In the genomic region with DNA sequence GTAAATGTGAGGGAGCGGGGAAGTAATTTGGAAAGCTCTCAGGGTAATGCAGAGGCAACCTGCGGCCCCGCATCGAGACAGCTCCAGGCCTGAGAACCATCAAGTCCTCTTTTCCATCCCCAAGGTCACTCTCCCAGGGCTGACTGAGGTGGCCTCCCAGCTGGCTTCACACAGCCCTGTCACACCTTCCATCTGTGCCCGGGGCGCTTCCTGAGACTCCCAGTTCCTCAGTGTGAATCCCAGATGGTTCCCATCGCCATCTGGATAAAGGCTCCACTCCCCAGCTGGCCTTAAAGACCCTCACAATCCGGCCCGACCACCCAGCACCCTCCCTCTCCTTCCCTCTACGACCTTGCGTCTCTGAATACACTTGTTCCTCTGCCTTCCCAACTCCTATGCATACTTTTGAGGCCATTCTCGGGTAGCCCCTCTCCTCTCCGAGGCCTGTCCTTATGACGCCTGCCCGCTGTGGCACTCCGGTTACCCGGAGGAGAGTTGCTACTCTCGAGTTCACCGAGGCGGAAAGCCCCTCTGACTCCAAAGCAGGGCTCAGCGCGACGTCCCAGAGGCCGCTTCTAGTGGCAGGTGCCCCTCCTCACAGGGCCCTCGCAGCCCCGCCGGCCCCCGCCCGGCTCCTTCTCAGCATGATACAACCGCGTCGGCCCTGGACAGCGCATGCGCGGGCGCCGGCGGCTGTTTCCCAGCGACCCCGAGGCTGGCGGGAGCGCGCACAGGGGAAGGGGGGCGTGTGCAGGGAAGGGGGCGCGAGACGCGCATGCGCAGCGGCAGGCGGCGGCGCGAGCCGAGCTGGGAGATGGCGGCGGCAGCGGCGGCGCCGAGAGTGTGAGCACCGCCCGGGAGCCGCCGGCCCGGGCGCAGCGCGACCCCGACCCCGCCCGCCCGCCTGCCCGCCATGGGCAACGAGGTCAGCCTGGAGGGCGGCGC, we compare ENCODE assay signal across 8 cellular contexts. TPM values are rescaled to one million over a fixed set of nuclear protein-coding genes. Genes with fewer than 3 reads are reported as not detected.
A peak's percentile ranks its signal among the peaks of the same experiment; 100 is the strongest.
DNase-seq lines count a peak whose midpoint lies in the region; ATAC-seq and TF ChIP-seq lines count a peak whose summit lies in the region.

A gene with protein sequence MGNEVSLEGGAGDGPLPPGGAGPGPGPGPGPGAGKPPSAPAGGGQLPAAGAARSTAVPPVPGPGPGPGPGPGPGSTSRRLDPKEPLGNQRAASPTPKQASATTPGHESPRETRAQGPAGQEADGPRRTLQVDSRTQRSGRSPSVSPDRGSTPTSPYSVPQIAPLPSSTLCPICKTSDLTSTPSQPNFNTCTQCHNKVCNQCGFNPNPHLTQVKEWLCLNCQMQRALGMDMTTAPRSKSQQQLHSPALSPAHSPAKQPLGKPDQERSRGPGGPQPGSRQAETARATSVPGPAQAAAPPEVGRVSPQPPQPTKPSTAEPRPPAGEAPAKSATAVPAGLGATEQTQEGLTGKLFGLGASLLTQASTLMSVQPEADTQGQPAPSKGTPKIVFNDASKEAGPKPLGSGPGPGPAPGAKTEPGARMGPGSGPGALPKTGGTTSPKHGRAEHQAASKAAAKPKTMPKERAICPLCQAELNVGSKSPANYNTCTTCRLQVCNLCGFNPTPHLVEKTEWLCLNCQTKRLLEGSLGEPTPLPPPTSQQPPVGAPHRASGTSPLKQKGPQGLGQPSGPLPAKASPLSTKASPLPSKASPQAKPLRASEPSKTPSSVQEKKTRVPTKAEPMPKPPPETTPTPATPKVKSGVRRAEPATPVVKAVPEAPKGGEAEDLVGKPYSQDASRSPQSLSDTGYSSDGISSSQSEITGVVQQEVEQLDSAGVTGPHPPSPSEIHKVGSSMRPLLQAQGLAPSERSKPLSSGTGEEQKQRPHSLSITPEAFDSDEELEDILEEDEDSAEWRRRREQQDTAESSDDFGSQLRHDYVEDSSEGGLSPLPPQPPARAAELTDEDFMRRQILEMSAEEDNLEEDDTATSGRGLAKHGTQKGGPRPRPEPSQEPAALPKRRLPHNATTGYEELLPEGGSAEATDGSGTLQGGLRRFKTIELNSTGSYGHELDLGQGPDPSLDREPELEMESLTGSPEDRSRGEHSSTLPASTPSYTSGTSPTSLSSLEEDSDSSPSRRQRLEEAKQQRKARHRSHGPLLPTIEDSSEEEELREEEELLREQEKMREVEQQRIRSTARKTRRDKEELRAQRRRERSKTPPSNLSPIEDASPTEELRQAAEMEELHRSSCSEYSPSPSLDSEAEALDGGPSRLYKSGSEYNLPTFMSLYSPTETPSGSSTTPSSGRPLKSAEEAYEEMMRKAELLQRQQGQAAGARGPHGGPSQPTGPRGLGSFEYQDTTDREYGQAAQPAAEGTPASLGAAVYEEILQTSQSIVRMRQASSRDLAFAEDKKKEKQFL (N-terminal part only) (plus strand): TSS at position 788 of the 945 bp plus-strand sequence. CDS start 126 bp downstream, at position 914.

- H3K36me3 Mint-ChIP-seq in endodermal cell (ENCODE audit: low read depth) = no peaks in the 10 kb centered on the region
- H3K36me3 Mint-ChIP-seq in mesothelial cell of epicardium = no peaks in the 10 kb centered on the region

- ATAC-seq in GM21367 (IDR thresholded peaks at IDR 0.05; ENCODE audit: unreplicated experiment) = peak; percentile 65

- H3K4me1 Mint-ChIP-seq in endodermal cell (peaks cover 15% of the 10 kb centered on the region), mesothelial cell of epicardium (peaks cover 12% of the 10 kb centered on the region)

- H3K27me3 Mint-ChIP-seq in endodermal cell (ENCODE audit: insufficient read depth) (peaks cover 14% of the 10 kb centered on the region), mesothelial cell of epicardium (ENCODE audit: low read depth) (peaks cover 49% of the 10 kb centered on the region)

- peaks cover 4% of the 10 kb centered on the region for H3K4me1 ChIP-seq in endodermal cell (ENCODE audit: control insufficient read depth, insufficient read depth, low read length)

- H3K9me3 ChIP-seq in endodermal cell (ENCODE audit: control insufficient read depth, low read length) = no peaks in the 10 kb centered on the region

- H3K27me3 ChIP-seq in endodermal cell (ENCODE audit: control insufficient read depth, insufficient read depth, low read length, poor library complexity, severe bottlenecking) = peaks cover 12% of the 10 kb centered on the region

- WGBS in endodermal cell (ENCODE audit: insufficient coverage in 1 of 2, insufficient read length in 1 of 2), 2 experiments = 2 to 11% methylated on average over 19 to 77 of the region's 77 CpGs

- peak within 1 kb of the TSS; percentile 88 for H3K27ac ChIP-seq in endodermal cell (ENCODE audit: low read depth, low read length)

- H3K4me3 ChIP-seq in endodermal cell (ENCODE audit: low read length) = peak within 1 kb of the TSS; percentile 98

- H3K36me3 ChIP-seq in endodermal cell (ENCODE audit: control insufficient read depth, insufficient read depth, low read length) = no peaks in the 10 kb centered on the region

- H3K4me3 Mint-ChIP-seq in endodermal cell (peak within 1 kb of the TSS; percentile 84), mesothelial cell of epicardium (peak within 1 kb of the TSS; percentile 97)

- H3K9me3 Mint-ChIP-seq in endodermal cell (no peaks in the 10 kb centered on the region), mesothelial cell of epicardium (no peaks in the 10 kb centered on the region)

- no peak for TF ChIP-seq CTCF in endodermal cell (conservative IDR thresholded peaks at IDR 0.05)
- no peak for TF ChIP-seq CTCF in mesothelial cell of epicardium (IDR thresholded peaks at IDR 0.05; ENCODE audit: unreplicated experiment)

- H3K27ac Mint-ChIP-seq in endodermal cell (peak within 1 kb of the TSS; percentile 95), mesothelial cell of epicardium (peak within 1 kb of the TSS; percentile 92)

- DNase-seq in CMK (ENCODE audit: low read depth) = peak; percentile 73
- peak in 74 of 76 experiments; percentile 21 to 90 (median 78) for DNase-seq in HUDEP-2 (lab: John Stamatoyannopoulos, UW; ENCODE audit: unreplicated experiment in 76 of 76)
- DNase-seq in NOMO-1 treated with dmso at 0.1 percent for 144 hours (lab: John Stamatoyannopoulos, UW; ENCODE audit: unreplicated experiment) = peak; percentile 62
- peak; percentile 93 for DNase-seq in activated CD8-positive, alpha-beta memory T cell treated with anti-CD3 and anti-CD28 coated beads, Interleukin-2, amount 50 U/mL, for 4 hours
- peak; percentile 97 for DNase-seq in endodermal cell
- DNase-seq in mesothelial cell of epicardium (ENCODE audit: low spot score in 2 of 2, unreplicated experiment in 2 of 2) = peak; percentile 93 to 97
- peak; percentile 80 to 83 for DNase-seq in stimulated activated CD8-positive, alpha-beta memory T cell treated with anti-CD3 and anti-CD28 coated beads, Interleukin-15, amount 100 ng/mL, for 4 hours (ENCODE audit: low read depth in 2 of 2)

- H3K9ac ChIP-seq in endodermal cell (ENCODE audit: extremely low read depth, low read length, poor library complexity, severe bottlenecking) = peak within 1 kb of the TSS; percentile 49

RNA-seq across cellular contexts. Expression of the gene that starts here (rescaled TPM):
- 1 to 10 TPM; 2.4 to 2.5 TPM for total RNA-seq in endodermal cell
- 3.3 TPM for polyA plus RNA-seq in endodermal cell (2013, experiment 1 of 2)
- polyA plus RNA-seq in endodermal cell (2013, experiment 2 of 2) = 3.9 TPM
- 0.67 to 0.75 TPM (median 0.69 TPM) in 3 replicates for total RNA-seq in mesothelial cell of epicardium

Comparison
In these comparisons a context has a peak if more than half of its experiments do, and no peak if none do; other contexts are left out.
1. Peak in every context shown above with its lines: DNase-seq, ATAC-seq, H3K4me3 ChIP-seq and H3K27ac ChIP-seq.
2. Peak in DNase-seq in mesothelial cell of epicardium; RNA of the gene not detected or under 1 TPM.